25 cellular contexts compared by ENCODE assay signal in genomic region chr3:16085410-16085809, GRCh38.
DNase-seq lines count a peak whose midpoint lies in the region; ATAC-seq and TF ChIP-seq lines count a peak whose summit lies in the region.
"Had no signal": no experiment of that assay in that cellular context is flagged by ENCODE, and none has a peak within 500 bp of the region (broad histone marks: within the 10 kb centered on the region; RNA-seq: fewer than 3 reads in every experiment).

No MANE protein-coding gene starts in this region.

- DNase-seq in heart right ventricle, result no peak
- DNase-seq in Right ventricle myocardium inferior (ENCODE audit: missing footprints), result no peak
- no peak for DNase-seq in esophagus muscularis mucosa (ENCODE audit: extremely low spot score)
- no peak for DNase-seq in osteoblast (ENCODE audit: insufficient read length, low spot score, missing footprints)
- no peak for DNase-seq in vagina (ENCODE audit: extremely low spot score in 2 of 2)
- DNase-seq in Calu3, result no peak
- DNase-seq in activated naive CD4-positive, alpha-beta T cell treated with anti-CD3 and anti-CD28 coated beads, Interleukin-2, amount 10 ng/mL, durations not matched to agents 7 days and 5 days, result no peak
- no peak for DNase-seq in activated naive CD4-positive, alpha-beta T cell treated with Interleukin-2 at 50 U/mL for 16 hours
- DNase-seq: activated CD4-positive, alpha-beta T cell treated with anti-CD3 and anti-CD28 coated beads for 48 hours; activated CD8-positive, alpha-beta memory T cell treated with anti-CD3 and anti-CD28 coated beads, Interleukin-2, amount 10 ng/mL, durations not matched to agents 7 days and 5 days; COR-L47; cortex of kidney; NCI-H1105 treated with DMSO at 0.1 percent for 48 hours; NCI-H2081 treated with DMSO at 0.1 percent for 48 hours; NK-92 treated with Interleukin-12 subunit alpha and Interleukin-12 subunit beta, amount 100 ng/mL, for 24 hours; Peyer's patch had no signal

- peaks cover 0 to 20% (median 10%) of the 10 kb centered on the region in 11 donors for H3K9me3 ChIP-seq in heart right ventricle
- peaks cover 0 to 7% (median 2%) of the 10 kb centered on the region in 4 donors for H3K9me3 ChIP-seq in esophagus muscularis mucosa
- H3K9me3 ChIP-seq in osteoblast (ENCODE audit: low read depth, low read length), result peaks cover 3% of the 10 kb centered on the region
- no peaks in the 10 kb centered on the region for H3K9me3 ChIP-seq in vagina
- H3K9me3 ChIP-seq: prostate gland had no signal

- no peaks in the 10 kb centered on the region for H3K36me3 Mint-ChIP-seq in Calu3 (ENCODE audit: insufficient read depth, unreplicated experiment)
- H3K36me3 Mint-ChIP-seq in activated naive CD4-positive, alpha-beta T cell treated with anti-CD3 and anti-CD28 coated beads, Interleukin-2, amount 10 ng/mL, durations not matched to agents 7 days and 5 days, result no peaks in the 10 kb centered on the region
- H3K36me3 Mint-ChIP-seq: stimulated activated memory B cell treated with anti-CD40 and anti-IgM and Interleukin-4, amounts not matched to agents 10 μg/mL and 1 μg/mL and 100 μg/mL, for 72 hours had no signal

- no peak overlapping the region for H3K4me3 ChIP-seq in heart right ventricle
- H3K4me3 ChIP-seq in esophagus muscularis mucosa, result no peak overlapping the region
- H3K4me3 ChIP-seq in osteoblast (ENCODE audit: insufficient read depth, low read length), result no peak overlapping the region
- H3K4me3 ChIP-seq in vagina, result no peak overlapping the region
- H3K4me3 ChIP-seq: A549, left lung, Peyer's patch, prostate gland, smooth muscle cell, tibial artery had no signal

- H3K4me1 Mint-ChIP-seq in Calu3 (ENCODE audit: low read depth, unreplicated experiment), result no peaks in the 10 kb centered on the region
- no peaks in the 10 kb centered on the region for H3K4me1 Mint-ChIP-seq in activated naive CD4-positive, alpha-beta T cell treated with anti-CD3 and anti-CD28 coated beads, Interleukin-2, amount 10 ng/mL, durations not matched to agents 7 days and 5 days
- H3K4me1 Mint-ChIP-seq: activated CD8-positive, alpha-beta memory T cell treated with anti-CD3 and anti-CD28 coated beads, Interleukin-2, amount 10 ng/mL, durations not matched to agents 7 days and 5 days; neural crest cell; stimulated activated memory B cell treated with anti-CD40 and anti-IgM and Interleukin-4, amounts not matched to agents 10 μg/mL and 1 μg/mL and 100 μg/mL, for 72 hours had no signal

- no peaks in the 10 kb centered on the region for H3K79me2 ChIP-seq in osteoblast (ENCODE audit: insufficient read depth, low read length)

- no TSS peak for BruUV-seq in Calu3 (replicated peaks; lab: Mats Ljungman, UMichigan)

- CTCF ChIA-PET in Calu3 (lab: Charles Lee), result no interaction called here
- CTCF ChIA-PET in activated naive CD4-positive, alpha-beta T cell treated with anti-CD3 and anti-CD28 coated beads, Interleukin-2, amount 10 ng/mL, durations not matched to agents 7 days and 5 days (lab: Charles Lee), result no interaction called here

- peaks cover 5 to 23% (median 20%) of the 10 kb centered on the region in 9 donors for H3K4me1 ChIP-seq in heart right ventricle
- peaks cover 17 to 36% (median 31%) of the 10 kb centered on the region in 4 donors for H3K4me1 ChIP-seq in esophagus muscularis mucosa
- peaks cover 35% of the 10 kb centered on the region for H3K4me1 ChIP-seq in osteoblast (ENCODE audit: insufficient read depth, low read length)
- H3K4me1 ChIP-seq in vagina, result peaks cover 17% of the 10 kb centered on the region
- H3K4me1 ChIP-seq: Peyer's patch, prostate gland had no signal

- H3K27ac Mint-ChIP-seq in Calu3 (ENCODE audit: unreplicated experiment), result no peak overlapping the region
- H3K27ac Mint-ChIP-seq in activated naive CD4-positive, alpha-beta T cell treated with anti-CD3 and anti-CD28 coated beads, Interleukin-2, amount 10 ng/mL, durations not matched to agents 7 days and 5 days, result no peak overlapping the region
- H3K27ac Mint-ChIP-seq: activated CD8-positive, alpha-beta memory T cell treated with anti-CD3 and anti-CD28 coated beads, Interleukin-2, amount 10 ng/mL, durations not matched to agents 7 days and 5 days; activated naive CD8-positive, alpha-beta T cell; stimulated activated memory B cell treated with anti-CD40 and anti-IgM and Interleukin-4, amounts not matched to agents 10 μg/mL and 1 μg/mL and 100 μg/mL, for 72 hours; T-helper 1 cell treated with Interleukin-12 subunit alpha and Interleukin-12 subunit beta and Interleukin-4 antibody, amounts not matched to agents 30 μg/mL and 1 μg/mL, for 36 hours had no signal

- no peak overlapping the region for H3K4me3 Mint-ChIP-seq in Calu3 (ENCODE audit: low read depth, unreplicated experiment)
- H3K4me3 Mint-ChIP-seq in activated naive CD4-positive, alpha-beta T cell treated with anti-CD3 and anti-CD28 coated beads, Interleukin-2, amount 10 ng/mL, durations not matched to agents 7 days and 5 days, result no peak overlapping the region
- H3K4me3 Mint-ChIP-seq: activated CD8-positive, alpha-beta memory T cell treated with anti-CD3 and anti-CD28 coated beads, Interleukin-2, amount 10 ng/mL, durations not matched to agents 7 days and 5 days; activated naive CD8-positive, alpha-beta T cell; neural crest cell; stimulated activated memory B cell treated with anti-CD40 and anti-IgM and Interleukin-4, amounts not matched to agents 10 μg/mL and 1 μg/mL and 100 μg/mL, for 72 hours; T-helper 1 cell treated with Interleukin-12 subunit alpha and Interleukin-12 subunit beta and Interleukin-4 antibody, amounts not matched to agents 30 μg/mL and 1 μg/mL, for 36 hours had no signal

- H3K27ac ChIP-seq in heart right ventricle (peak overlapping the region in 7 of 10 donors; percentile 29 to 80 (median 51)), esophagus muscularis mucosa (replicated peaks in 1 of 4) (peak overlapping the region; percentile 28 to 61 (median 40)), osteoblast (ENCODE audit: low read depth, low read length) (peak overlapping the region; percentile 40), vagina (peak overlapping the region; percentile 36)
- H3K27ac ChIP-seq: prostate gland had no signal

- no peak overlapping the region for H3K4me2 ChIP-seq in osteoblast (ENCODE audit: insufficient read depth, low read length)
- H3K4me2 ChIP-seq: A549, smooth muscle cell had no signal

- TF ChIP-seq POLR2A in esophagus muscularis mucosa (IDR thresholded peaks at IDR 0.05; ENCODE audit: low read depth) (no peak), vagina (IDR thresholded peaks at IDR 0.05) (no peak)

- peaks cover 14% of the 10 kb centered on the region for H3K9me3 Mint-ChIP-seq in Calu3 (ENCODE audit: low read depth, unreplicated experiment)
- peaks cover 19% of the 10 kb centered on the region for H3K9me3 Mint-ChIP-seq in activated naive CD4-positive, alpha-beta T cell treated with anti-CD3 and anti-CD28 coated beads, Interleukin-2, amount 10 ng/mL, durations not matched to agents 7 days and 5 days

- H3K27me3 ChIP-seq in heart right ventricle (no peaks in the 10 kb centered on the region), esophagus muscularis mucosa (no peaks in the 10 kb centered on the region), osteoblast (ENCODE audit: insufficient read depth, low read length) (no peaks in the 10 kb centered on the region), vagina (no peaks in the 10 kb centered on the region)
- H3K27me3 ChIP-seq: left lung, Peyer's patch, tibial artery had no signal

- no peaks in the 10 kb centered on the region for H3K27me3 Mint-ChIP-seq in Calu3 (ENCODE audit: unreplicated experiment)
- peaks cover 8% of the 10 kb centered on the region for H3K27me3 Mint-ChIP-seq in activated naive CD4-positive, alpha-beta T cell treated with anti-CD3 and anti-CD28 coated beads, Interleukin-2, amount 10 ng/mL, durations not matched to agents 7 days and 5 days
- H3K27me3 Mint-ChIP-seq: activated naive CD8-positive, alpha-beta T cell; stimulated activated memory B cell treated with anti-CD40 and anti-IgM and Interleukin-4, amounts not matched to agents 10 μg/mL and 1 μg/mL and 100 μg/mL, for 72 hours had no signal

- TF ChIP-seq CTCF in heart right ventricle (IDR thresholded peaks at IDR 0.05) (no peak), esophagus muscularis mucosa (IDR thresholded peaks at IDR 0.05) (no peak), osteoblast (IDR thresholded peaks at IDR 0.05; ENCODE audit: extremely low read depth, low read depth, low read length) (no peak), vagina (IDR thresholded peaks at IDR 0.05) (no peak), Calu3 (IDR thresholded peaks at IDR 0.05; ENCODE audit: unreplicated experiment) (no peak)

- H4K20me1 ChIP-seq in osteoblast (ENCODE audit: insufficient read depth, low read length), result no peaks in the 10 kb centered on the region

- intact Hi-C loops in heart right ventricle (cut with DNase I), result no loop called here
- intact Hi-C loops in Right ventricle myocardium inferior (cut with DNase I), result no loop called here
- intact Hi-C loops in esophagus muscularis mucosa (cut with DNase I), result no loop called here
- intact Hi-C loops in vagina (cut with DNase I), result no loop called here
- intact Hi-C loops in Calu3 (cut with micrococcal nuclease; ENCODE audit: unreplicated experiment), result no loop called here

- H2AFZ ChIP-seq in osteoblast (ENCODE audit: low read length), result no peak overlapping the region

- peak in 1 of 8 donors; percentile 22 for ATAC-seq in heart right ventricle
- ATAC-seq in Right ventricle myocardium inferior, result no peak
- ATAC-seq: A549; activated CD8-positive, alpha-beta memory T cell treated with anti-CD3 and anti-CD28 coated beads, Interleukin-2, amount 10 ng/mL, durations not matched to agents 7 days and 5 days; left lung; stimulated activated memory B cell treated with anti-CD40 and anti-IgM and Interleukin-4, amounts not matched to agents 10 μg/mL and 1 μg/mL and 100 μg/mL, for 72 hours had no signal

- H3K36me3 ChIP-seq in heart right ventricle (no peaks in the 10 kb centered on the region), esophagus muscularis mucosa (no peaks in the 10 kb centered on the region), osteoblast (ENCODE audit: insufficient read depth, low read length) (no peaks in the 10 kb centered on the region), vagina (no peaks in the 10 kb centered on the region)
- H3K36me3 ChIP-seq: left lung, Peyer's patch, prostate gland, tibial artery had no signal

- TF ChIP-seq EP300 in esophagus muscularis mucosa (IDR thresholded peaks at IDR 0.05), result no peak

- WGBS in heart right ventricle, 2 donors, result 26 to 35% methylated on average over 4 of the region's 4 CpGs
- 29% methylated on average over 4 of the region's 4 CpGs for WGBS in esophagus muscularis mucosa
